In genomic region chr10:27258838-27259532, GRCh38 we compare ENCODE assay signal across 8 cellular contexts. TPM values are rescaled to one million over a fixed set of nuclear protein-coding genes. Genes with fewer than 3 reads are reported as not detected.
A peak's percentile ranks its signal among the peaks of the same experiment; 100 is the strongest.
DNase-seq lines count a peak whose midpoint lies in the region; ATAC-seq and TF ChIP-seq lines count a peak whose summit lies in the region.

No MANE protein-coding gene starts in this region.

- peak overlapping the region; percentile 62 for H3K4me3 ChIP-seq in MM.1S (ENCODE audit: low read length)
- H3K4me3 ChIP-seq in transverse colon: peak overlapping the region; percentile 19 to 61 (median 41)

- peak overlapping the region; percentile 78 for H2AFZ ChIP-seq in MM.1S (ENCODE audit: low read length)

- intact Hi-C loops in dendritic cell treated with granulocyte-macrophage colony-stimulating factor and Interleukin-4, amounts not matched to agents 40 ng/mL and 50 ng/mL, for 4 days (cut with micrococcal nuclease): no loop called here
- intact Hi-C loops in transverse colon (cut with DNase I; ENCODE audit: low total_unique reads): no loop called here

- H3K4me1 ChIP-seq in MM.1S (ENCODE audit: low read length) (no peaks in the 10 kb centered on the region), transverse colon (peaks cover 0 to 11% (median 7%) of the 10 kb centered on the region in 4 donors)

- H3K36me3 Mint-ChIP-seq in dendritic cell treated with granulocyte-macrophage colony-stimulating factor and Interleukin-4, amounts not matched to agents 40 ng/mL and 50 ng/mL, for 4 days (ENCODE audit: low read depth): peaks cover 12% of the 10 kb centered on the region
- no peaks in the 10 kb centered on the region for H3K36me3 Mint-ChIP-seq in memory B cell

- peak overlapping the region; percentile 90 for H3K4me3 Mint-ChIP-seq in dendritic cell treated with granulocyte-macrophage colony-stimulating factor and Interleukin-4, amounts not matched to agents 40 ng/mL and 50 ng/mL, for 4 days
- H3K4me3 Mint-ChIP-seq in memory B cell: peak overlapping the region; percentile 95

- H3K9me2 ChIP-seq in MM.1S (replicated peaks; ENCODE audit: insufficient read depth, low read length): no peaks in the 10 kb centered on the region

- H3F3A ChIP-seq in MM.1S (ENCODE audit: insufficient read depth, low read length): no peaks in the 10 kb centered on the region

- TF ChIP-seq EP300 in transverse colon (IDR thresholded peaks at IDR 0.05; ENCODE audit: low read depth): no peak

- H3K4me1 Mint-ChIP-seq in dendritic cell treated with granulocyte-macrophage colony-stimulating factor and Interleukin-4, amounts not matched to agents 40 ng/mL and 50 ng/mL, for 4 days (ENCODE audit: low read depth): peaks cover 22% of the 10 kb centered on the region
- H3K4me1 Mint-ChIP-seq in memory B cell: peaks cover 10% of the 10 kb centered on the region

- H3K9me3 ChIP-seq in MM.1S (replicated peaks; ENCODE audit: insufficient read depth, low read length) (no peaks in the 10 kb centered on the region), transverse colon (no peaks in the 10 kb centered on the region)

- DNase-seq in stimulated activated CD4-positive, alpha-beta T cell treated with anti-CD3 and anti-CD28 coated beads, Interleukin-2, amount 100 ng/mL, for 24 hours: peak; percentile 31 to 41
- DNase-seq in stimulated activated CD4-positive, alpha-beta T cell treated with anti-CD3 and anti-CD28 coated beads, Interleukin-12 subunit alpha, Interleukin-12 subunit beta, amount 100 ng/mL, for 4 hours: no peak
- peak; percentile 25 for DNase-seq in MM.1S
- DNase-seq in memory B cell (ENCODE audit: low spot score in 2 of 2): no peak
- DNase-seq in transverse colon: peak; percentile 27
- no peak for DNase-seq in DMS153 (lab: John Stamatoyannopoulos, UW)
- no peak for DNase-seq in NCI-H2107 treated with DMSO at 0.1 percent for 48 hours (lab: John Stamatoyannopoulos, UW; ENCODE audit: unreplicated experiment)

- no peaks in the 10 kb centered on the region for H4K20me1 ChIP-seq in MM.1S (ENCODE audit: insufficient read depth, low read length)

- in situ Hi-C loops in transverse colon (cut with MboI; ENCODE audit: low pct_ligation_motif_present in 1 of 4, low pct_unique_long_range_greater_than_20kb in 1 of 4, low sequenced_read_pairs in 3 of 4): no loop called here

- no peak overlapping the region for H3K27ac ChIP-seq in MM.1S (ENCODE audit: low read length)
- no peak overlapping the region for H3K27ac ChIP-seq in transverse colon

- peaks cover 8% of the 10 kb centered on the region for H3K9me3 Mint-ChIP-seq in dendritic cell treated with granulocyte-macrophage colony-stimulating factor and Interleukin-4, amounts not matched to agents 40 ng/mL and 50 ng/mL, for 4 days
- no peaks in the 10 kb centered on the region for H3K9me3 Mint-ChIP-seq in memory B cell

- TF ChIP-seq POLR2A in transverse colon (IDR thresholded peaks at IDR 0.05): no peak

- 15% methylated on average over 24 of the region's 65 CpGs; no CpG with 5 or more reads in 1 of the 2 donors for WGBS in transverse colon (ENCODE audit: low coverage in 1 of 2), 2 donors

- peak overlapping the region; percentile 67 for H3K27ac Mint-ChIP-seq in dendritic cell treated with granulocyte-macrophage colony-stimulating factor and Interleukin-4, amounts not matched to agents 40 ng/mL and 50 ng/mL, for 4 days
- H3K27ac Mint-ChIP-seq in memory B cell: peak overlapping the region; percentile 56

- peak overlapping the region; percentile 41; the same call in 1 of the 2 replicates for H3K9ac ChIP-seq in MM.1S (ENCODE audit: low read length)

- peak overlapping the region; percentile 91 for H3K4me2 ChIP-seq in MM.1S (ENCODE audit: low read depth, low read length)

- peaks cover 56% of the 10 kb centered on the region for H3K27me3 Mint-ChIP-seq in dendritic cell treated with granulocyte-macrophage colony-stimulating factor and Interleukin-4, amounts not matched to agents 40 ng/mL and 50 ng/mL, for 4 days
- H3K27me3 Mint-ChIP-seq in memory B cell: peaks cover 19% of the 10 kb centered on the region

- H3K79me2 ChIP-seq in MM.1S (ENCODE audit: low read length): no peaks in the 10 kb centered on the region

- TF ChIP-seq CTCF in MM.1S (IDR thresholded peaks at IDR 0.05; ENCODE audit: low read length) (no peak), transverse colon (IDR thresholded peaks at IDR 0.05) (no peak)

- H3K36me3 ChIP-seq in MM.1S (replicated peaks; ENCODE audit: insufficient read depth, low read length): no peaks in the 10 kb centered on the region
- no peaks in the 10 kb centered on the region for H3K36me3 ChIP-seq in transverse colon

- ATAC-seq in memory B cell (ENCODE audit: low read depth): peak; percentile 68

- H3K27me3 ChIP-seq in MM.1S (replicated peaks; ENCODE audit: insufficient read depth, low read length) (peaks cover 12% of the 10 kb centered on the region), transverse colon (peaks cover 54% of the 10 kb centered on the region)

RNA-seq across cellular contexts. Expression of gene ACBD5, which starts 18.4 kb away (rescaled TPM):
- 10 to 100 TPM in 3 of 4 donors, 1 to 10 TPM in 1; 8.2 to 42.6 (median 32.8) TPM for total RNA-seq in transverse colon

Comparison
In these comparisons a context has a peak if more than half of its experiments do, and no peak if none do; other contexts are left out.
1. DNase-seq: peak in stimulated activated CD4-positive, alpha-beta T cell treated with anti-CD3 and anti-CD28 coated beads, Interleukin-2, amount 100 ng/mL, for 24 hours (2 of 2), MM.1S (single experiment) and transverse colon (single experiment); none in stimulated activated CD4-positive, alpha-beta T cell treated with anti-CD3 and anti-CD28 coated beads, Interleukin-12 subunit alpha, Interleukin-12 subunit beta, amount 100 ng/mL, for 4 hours (single experiment), memory B cell (0 of 2), DMS153 (single experiment) and NCI-H2107 treated with DMSO at 0.1 percent for 48 hours (single experiment).